29 cellular contexts compared by ENCODE assay signal in genomic region chr17:42106009-42106408, GRCh38. TPM values are rescaled to one million over a fixed set of nuclear protein-coding genes. Genes with fewer than 3 reads are reported as not detected.
"Had no signal": no experiment of that assay in that cellular context is flagged by ENCODE, and none has a peak within 500 bp of the region (broad histone marks: within the 10 kb centered on the region; RNA-seq: fewer than 3 reads in every experiment).

No MANE protein-coding gene starts in this region.

- H3K4me1 Mint-ChIP-seq: activated T-helper 17 cell treated with anti-CD3 and anti-CD28 coated beads, Interleukin-2, amount 50 U/mL, for 72 hours had no signal

- H3K27ac ChIP-seq: adrenal gland, Peyer's patch had no signal

- DNase-seq: activated B cell treated with CpG ODN at 0.5 μM for 24 hours; activated CD4-positive, alpha-beta T cell treated with anti-CD3 and anti-CD28 coated beads for 1 hour; activated CD4-positive, alpha-beta T cell treated with anti-CD3 and anti-CD28 coated beads, Interleukin-2, amount 10 ng/mL, durations not matched to agents 24 days and 14 days; activated CD4-positive, alpha-beta T cell treated with anti-CD3 and anti-CD28 coated beads, Interleukin-2, amount 50 U/mL, for 48 hours; activated gamma-delta T cell; activated naive CD4-positive, alpha-beta T cell treated with anti-CD3 and anti-CD28 coated beads for 36 hours; activated T-cell treated with anti-CD3 and anti-CD28 coated beads for 4 hours; activated T-cell treated with anti-CD3 and anti-CD28 coated beads, Interleukin-2, amount 50 U/mL, for 48 hours; adrenal gland; anterior cingulate cortex; central memory CD4-positive, alpha-beta T cell; Karpas-422; MM.1S; NCI-H1105; NCI-H1436; NCI-H1694 treated with DMSO at 0.1 percent for 48 hours; NCI-H2081; NCI-H510A treated with DMSO at 0.1 percent for 48 hours; NCI-H69; NK-92 treated with Interleukin-12 subunit alpha and Interleukin-12 subunit beta, amount 100 ng/mL, for 24 hours; OCI-M1; Peyer's patch; SHP77; T-helper 2 cell; T1000 had no signal

- ATAC-seq: activated T-helper 17 cell treated with anti-CD3 and anti-CD28 coated beads, Interleukin-2, amount 50 U/mL, for 72 hours had no signal

- H3K27me3 Mint-ChIP-seq: activated B cell treated with CpG ODN at 0.5 μM for 24 hours; activated CD4-positive, alpha-beta T cell treated with anti-CD3 and anti-CD28 coated beads, Interleukin-2, amount 10 ng/mL, durations not matched to agents 24 days and 14 days; activated naive CD8-positive, alpha-beta T cell; activated T-helper 17 cell treated with anti-CD3 and anti-CD28 coated beads, Interleukin-2, amount 50 U/mL, for 72 hours had no signal

- H3K9me3 Mint-ChIP-seq: activated B cell treated with CpG ODN at 0.5 μM for 24 hours; activated CD4-positive, alpha-beta T cell treated with anti-CD3 and anti-CD28 coated beads, Interleukin-2, amount 10 ng/mL, durations not matched to agents 24 days and 14 days; activated naive CD4-positive, alpha-beta T cell treated with anti-CD3 and anti-CD28 coated beads for 36 hours; activated T-helper 17 cell treated with anti-CD3 and anti-CD28 coated beads, Interleukin-2, amount 50 U/mL, for 72 hours had no signal

- H3K4me3 ChIP-seq: adrenal gland, Peyer's patch had no signal

- H3K27ac Mint-ChIP-seq: activated B cell treated with CpG ODN at 0.5 μM for 24 hours; activated CD4-positive, alpha-beta T cell treated with anti-CD3 and anti-CD28 coated beads, Interleukin-2, amount 10 ng/mL, durations not matched to agents 24 days and 14 days; activated naive CD4-positive, alpha-beta T cell treated with anti-CD3 and anti-CD28 coated beads for 36 hours; activated naive CD8-positive, alpha-beta T cell had no signal

- H3K4me3 Mint-ChIP-seq: activated B cell treated with CpG ODN at 0.5 μM for 24 hours; activated CD4-positive, alpha-beta T cell treated with anti-CD3 and anti-CD28 coated beads, Interleukin-2, amount 10 ng/mL, durations not matched to agents 24 days and 14 days; activated naive CD4-positive, alpha-beta T cell treated with anti-CD3 and anti-CD28 coated beads for 36 hours; activated naive CD8-positive, alpha-beta T cell; activated T-helper 17 cell treated with anti-CD3 and anti-CD28 coated beads, Interleukin-2, amount 50 U/mL, for 72 hours had no signal

- H3K27me3 ChIP-seq: adrenal gland, Peyer's patch had no signal

RNA-seq across cellular contexts. Expression of gene HSPB9, which starts 16.6 kb away (rescaled TPM):
- total RNA-seq: activated B cell treated with CpG ODN at 0.5 μM for 24 hours; activated CD4-positive, alpha-beta T cell treated with anti-CD3 and anti-CD28 coated beads, Interleukin-2, amount 10 ng/mL, durations not matched to agents 24 days and 14 days; activated naive CD4-positive, alpha-beta T cell treated with anti-CD3 and anti-CD28 coated beads for 36 hours; bronchial epithelial cell; Peyer's patch; SK-MEL-5 had no signal
